ENCODE assay signal across 13 cellular contexts in genomic region chr12:62653304-62653703, GRCh38.
A peak's percentile ranks its signal among the peaks of the same experiment; 100 is the strongest.
DNase-seq lines count a peak whose midpoint lies in the region; ATAC-seq and TF ChIP-seq lines count a peak whose summit lies in the region.
"Had no signal": no experiment of that assay in that cellular context is flagged by ENCODE, and none has a peak within 500 bp of the region (broad histone marks: within the 10 kb centered on the region; RNA-seq: fewer than 3 reads in every experiment).

No MANE protein-coding gene starts in this region.

- no peak overlapping the region for H3K4me3 Mint-ChIP-seq in MCF 10A (ENCODE audit: unreplicated experiment)
- H3K4me3 Mint-ChIP-seq in WTC11: peak overlapping the region; percentile 26
- peak overlapping the region; percentile 3 for H3K4me3 Mint-ChIP-seq in neural progenitor cell

- 67% methylated on average over 3 of the region's 3 CpGs for WGBS in mammary epithelial cell (ENCODE audit: low coverage, missing lambda C conversion rate)

- DNase-seq in mammary epithelial cell (no peak), MCF 10A (ENCODE audit: unreplicated experiment) (no peak), WTC11 (ENCODE audit: low spot score) (no peak), neural progenitor cell (ENCODE audit: low spot score) (no peak), left colon (no peak)
- DNase-seq: DMS 273 treated with DMSO at 0.1 percent for 48 hours, GM23248, IMR-90 had no signal

- H3K9me3 Mint-ChIP-seq in MCF 10A (ENCODE audit: unreplicated experiment) (no peaks in the 10 kb centered on the region), WTC11 (no peaks in the 10 kb centered on the region), neural progenitor cell (peaks cover 6% of the 10 kb centered on the region)

- H3K9me3 ChIP-seq in mammary epithelial cell (replicated peaks; ENCODE audit: insufficient read depth, low read length) (no peaks in the 10 kb centered on the region), iPS-20b (ENCODE audit: insufficient read depth, low read depth, low read length) (no peaks in the 10 kb centered on the region), neural progenitor cell (ENCODE audit: low read depth) (no peaks in the 10 kb centered on the region)
- H3K9me3 ChIP-seq: HAP-1 had no signal

- H2AFZ ChIP-seq in mammary epithelial cell (ENCODE audit: low read depth, low read length): peak overlapping the region; percentile 14
- H2AFZ ChIP-seq in neural progenitor cell (replicated peaks): no peak overlapping the region
- H2AFZ ChIP-seq: GM23248 had no signal

- H3K27ac Mint-ChIP-seq in MCF 10A (ENCODE audit: low read depth, unreplicated experiment) (no peak overlapping the region), WTC11 (peak overlapping the region; percentile 16), neural progenitor cell (peak overlapping the region; percentile 67)

- H3K4me1 ChIP-seq in mammary epithelial cell (ENCODE audit: insufficient read depth, low read length) (peaks cover 5% of the 10 kb centered on the region), iPS-20b (ENCODE audit: insufficient read depth, low read length) (peaks cover 63% of the 10 kb centered on the region), neural progenitor cell (peaks cover 65% of the 10 kb centered on the region)

- no TSS peak for BruUV-seq in mammary epithelial cell (replicated peaks; lab: Mats Ljungman, UMichigan)
- no TSS peak for BruUV-seq in MCF 10A (replicated peaks; lab: Mats Ljungman, UMichigan)

- ATAC-seq in WTC11 (no peak), GM18511 (IDR thresholded peaks at IDR 0.05; ENCODE audit: unreplicated experiment) (no peak), GM21423 (IDR thresholded peaks at IDR 0.05; ENCODE audit: unreplicated experiment) (no peak), left colon (no peak)

- CTCF ChIA-PET in mammary epithelial cell (lab: Charles Lee; ENCODE audit: low non-redundant PET) (no interaction called here), MCF 10A (lab: Yijun Ruan, JAX) (interaction anchor here (0.7 to 1.0 kb wide), 4 partner anchors 14 to 145 kb away, joined by 3 to 4 read pairs (median 4); no protein-coding TSS in a partner anchor), WTC11 (lab: Charles Lee) (interaction anchor here (0.6 to 2.2 kb wide), 5 partner anchors 12 to 442 kb away, joined by 3 to 8 read pairs (median 4); no protein-coding TSS in a partner anchor)

- H3K79me2 ChIP-seq in mammary epithelial cell (ENCODE audit: insufficient read depth, low read length): no peaks in the 10 kb centered on the region
- H3K79me2 ChIP-seq in neural progenitor cell (ENCODE audit: low read depth): no peaks in the 10 kb centered on the region

- TF ChIP-seq CTCF in mammary epithelial cell (conservative IDR thresholded peaks at IDR 0.05 in 1 of 2, IDR thresholded peaks at IDR 0.05 in 1 of 2; ENCODE audit: extremely low read depth in 1 of 2, insufficient read depth in 1 of 2, low read depth in 1 of 2, low read length in 2 of 2) (no peak), MCF 10A (IDR thresholded peaks at IDR 0.05; ENCODE audit: unreplicated experiment) (no peak), WTC11 (IDR thresholded peaks at IDR 0.05) (no peak), neural progenitor cell (IDR thresholded peaks at IDR 0.05) (no peak)

- H3K36me3 Mint-ChIP-seq in MCF 10A (ENCODE audit: insufficient read depth, unreplicated experiment): no peaks in the 10 kb centered on the region
- H3K36me3 Mint-ChIP-seq in WTC11: peaks cover 14% of the 10 kb centered on the region
- H3K36me3 Mint-ChIP-seq in neural progenitor cell: peaks cover 8% of the 10 kb centered on the region

- intact Hi-C loops in mammary epithelial cell (cut with micrococcal nuclease): no loop called here
- intact Hi-C loops in MCF 10A (cut with micrococcal nuclease): no loop called here
- intact Hi-C loops in left colon (cut with DNase I, micrococcal nuclease): no loop called here

- H3K27ac ChIP-seq in mammary epithelial cell (ENCODE audit: insufficient read depth, low read depth, low read length): no peak overlapping the region
- no peak overlapping the region for H3K27ac ChIP-seq in iPS-20b (ENCODE audit: low read length)
- no peak overlapping the region for H3K27ac ChIP-seq in neural progenitor cell
- H3K27ac ChIP-seq: 22Rv1, GM23248 had no signal

- H3K27me3 ChIP-seq in mammary epithelial cell (ENCODE audit: insufficient read depth, low read length) (no peaks in the 10 kb centered on the region), iPS-20b (ENCODE audit: insufficient read depth, low read length) (peaks cover 43% of the 10 kb centered on the region), neural progenitor cell (no peaks in the 10 kb centered on the region)

- no peak overlapping the region for H3K4me3 ChIP-seq in mammary epithelial cell (replicated peaks in 1 of 3; ENCODE audit: insufficient read depth in 1 of 3, low read depth in 2 of 3, low read length in 3 of 3)
- peak overlapping the region; percentile 34; the same call in 1 of the 2 replicates for H3K4me3 ChIP-seq in iPS-20b (ENCODE audit: low read length)
- no peak overlapping the region for H3K4me3 ChIP-seq in neural progenitor cell
- H3K4me3 ChIP-seq: GM23248, HAP-1 had no signal

- H3K9ac ChIP-seq in mammary epithelial cell (ENCODE audit: insufficient read depth, low read length) (no peak overlapping the region), iPS-20b (ENCODE audit: low read depth, low read length) (peak overlapping the region; percentile 9; the same call in 1 of the 2 replicates), neural progenitor cell (no peak overlapping the region)
- H3K9ac ChIP-seq: GM23248 had no signal

- POLR2A ChIA-PET in MCF 10A (lab: Yijun Ruan, JAX) (interaction anchor here (1.0 kb wide), 1 partner anchor 51 kb away, joined by 3 read pairs; no protein-coding TSS in a partner anchor), WTC11 (lab: Charles Lee) (interaction anchor here (1.0 kb wide), 1 partner anchor 11 kb away, joined by 3 read pairs; no protein-coding TSS in a partner anchor)

- H3K4me2 ChIP-seq in mammary epithelial cell (ENCODE audit: insufficient read depth, low read depth, low read length): no peak overlapping the region
- peak overlapping the region; percentile 65 for H3K4me2 ChIP-seq in neural progenitor cell

- no peaks in the 10 kb centered on the region for H3K27me3 Mint-ChIP-seq in MCF 10A (ENCODE audit: insufficient read depth, unreplicated experiment)
- peaks cover 68% of the 10 kb centered on the region for H3K27me3 Mint-ChIP-seq in WTC11 (ENCODE audit: low read depth)
- no peaks in the 10 kb centered on the region for H3K27me3 Mint-ChIP-seq in neural progenitor cell (ENCODE audit: insufficient read depth, low read depth)

- H3K36me3 ChIP-seq in mammary epithelial cell (ENCODE audit: insufficient read depth, low read length) (no peaks in the 10 kb centered on the region), iPS-20b (ENCODE audit: insufficient read depth, low read depth, low read length) (no peaks in the 10 kb centered on the region), neural progenitor cell (no peaks in the 10 kb centered on the region)
- H3K36me3 ChIP-seq: HAP-1 had no signal

- peaks cover 52% of the 10 kb centered on the region for H3F3A ChIP-seq in neural progenitor cell (ENCODE audit: low read depth)

- H3K4me1 Mint-ChIP-seq in MCF 10A (ENCODE audit: insufficient read depth, unreplicated experiment) (no peaks in the 10 kb centered on the region), WTC11 (peaks cover 78% of the 10 kb centered on the region), neural progenitor cell (peaks cover 66% of the 10 kb centered on the region)

- H4K20me1 ChIP-seq in mammary epithelial cell (ENCODE audit: insufficient read depth, low read length) (no peaks in the 10 kb centered on the region), neural progenitor cell (ENCODE audit: low read depth) (no peaks in the 10 kb centered on the region)

- in situ Hi-C loops in mammary epithelial cell (cut with MboI; ENCODE audit: low sequenced_read_pairs in 2 of 2): no loop called here

- dilution Hi-C loops in mammary epithelial cell (cut with HindIII; ENCODE audit: low sequenced_read_pairs): no loop called here

TF ChIP-seq in WTC11, 78 proteins besides CTCF, POLR2A, EP300 and RAD21 (continues in another document):
- TF ChIP-seq SOX15 (CRISPR knock-in tag; IDR thresholded peaks at IDR 0.05) (no peak), NFYB (CRISPR knock-in tag; conservative IDR thresholded peaks at IDR 0.05; ENCODE audit: low read depth) (no peak), TCF7 (CRISPR knock-in tag; IDR thresholded peaks at IDR 0.05; ENCODE audit: low read depth) (no peak), EMX1 (CRISPR knock-in tag; IDR thresholded peaks at IDR 0.05) (no peak), ETV6 (CRISPR knock-in tag; IDR thresholded peaks at IDR 0.05) (no peak), TP53 (CRISPR knock-in tag; IDR thresholded peaks at IDR 0.05) (no peak), KAT7 (CRISPR knock-in tag; IDR thresholded peaks at IDR 0.05; ENCODE audit: borderline replicate concordance) (no peak), ZNF232 (CRISPR knock-in tag; IDR thresholded peaks at IDR 0.05) (no peak), AFF4 (CRISPR knock-in tag; IDR thresholded peaks at IDR 0.05; ENCODE audit: borderline replicate concordance) (no peak)
